In the genomic region with DNA sequence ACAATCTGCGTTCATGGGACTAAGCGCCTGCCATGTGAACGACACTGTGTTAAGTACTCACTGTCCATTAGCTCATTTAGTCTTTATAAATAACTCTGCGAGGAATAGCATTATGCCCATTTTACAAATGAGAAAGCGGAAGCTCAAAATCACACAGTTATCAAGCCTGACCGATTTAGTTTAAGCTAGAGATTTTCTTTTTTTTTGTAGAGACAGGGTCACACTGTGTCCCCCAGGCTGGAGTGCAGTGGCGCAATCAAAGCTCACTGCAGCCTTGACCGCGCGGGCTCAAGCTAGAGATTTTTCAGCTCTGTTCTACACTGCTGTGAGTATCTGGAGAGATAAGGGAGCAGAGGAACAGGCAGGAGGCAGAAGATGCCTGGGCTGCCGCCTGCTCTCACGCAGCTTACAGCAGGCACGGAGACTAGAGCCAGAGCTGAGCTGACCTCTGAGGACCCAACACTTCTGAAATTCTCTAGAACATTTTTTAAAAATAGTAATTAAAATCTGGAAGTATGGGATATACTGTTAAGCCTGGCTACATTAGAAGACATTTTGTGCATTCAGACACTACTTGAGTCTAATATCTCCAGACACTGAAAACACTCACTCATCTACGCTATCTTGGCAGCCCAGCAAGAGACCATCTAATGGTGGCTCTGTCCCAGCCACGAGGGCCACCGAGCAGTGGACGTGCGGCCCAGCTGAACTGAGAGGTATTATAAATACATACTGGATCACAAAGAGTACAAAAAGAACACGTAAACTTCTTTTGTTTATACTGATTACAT, we compare ENCODE assay signal across 21 cellular contexts. TPM values are rescaled to one million over a fixed set of nuclear protein-coding genes. Genes with fewer than 3 reads are reported as not detected.
A peak's percentile ranks its signal among the peaks of the same experiment; 100 is the strongest.
DNase-seq lines count a peak whose midpoint lies in the region; ATAC-seq, FAIRE-seq and TF ChIP-seq lines count a peak whose summit lies in the region.
"Had no signal": no experiment of that assay in that cellular context is flagged by ENCODE, and none has a peak within 500 bp of the region (broad histone marks: within the 10 kb centered on the region; RNA-seq: fewer than 3 reads in every experiment).

No MANE protein-coding gene starts in this region.

- H3K36me3 ChIP-seq in body of pancreas (replicated peaks in 1 of 2; ENCODE audit: insufficient read depth in 1 of 2, low read depth in 2 of 2): no peaks in the 10 kb centered on the region
- H3K36me3 ChIP-seq in A673 (ENCODE audit: insufficient read depth, low read length, poor library complexity, severe bottlenecking): no peaks in the 10 kb centered on the region
- H3K36me3 ChIP-seq: neural progenitor cell, uterus had no signal

- BruUV-seq in A673 (replicated peaks; lab: Mats Ljungman, UMichigan): no TSS peak
- BruUV-seq in MCF 10A (replicated peaks; lab: Mats Ljungman, UMichigan): no TSS peak

- intact Hi-C loops in body of pancreas (cut with DNase I): no loop called here
- intact Hi-C loops in A673 (cut with micrococcal nuclease; ENCODE audit: unreplicated experiment): no loop called here
- intact Hi-C loops in MCF 10A (cut with micrococcal nuclease): no loop called here

- H3K27me3 Mint-ChIP-seq in chondrocyte (ENCODE audit: low read depth) (no peaks in the 10 kb centered on the region), MCF 10A (ENCODE audit: insufficient read depth, unreplicated experiment) (no peaks in the 10 kb centered on the region)
- H3K27me3 Mint-ChIP-seq: activated T-helper 17 cell treated with anti-CD3 and anti-CD28 coated beads, Interleukin-2, amount 50 U/mL, for 72 hours; stimulated activated naive CD8-positive, alpha-beta T cell treated with anti-CD3 and anti-CD28 coated beads, Interleukin-15, amount 100 ng/mL, for 72 hours had no signal

- H3K27ac Mint-ChIP-seq in chondrocyte (ENCODE audit: unreplicated experiment) (peak overlapping the region; percentile 12), MCF 10A (ENCODE audit: low read depth, unreplicated experiment) (no peak overlapping the region)
- H3K27ac Mint-ChIP-seq: activated T-helper 17 cell treated with anti-CD3 and anti-CD28 coated beads, Interleukin-2, amount 50 U/mL, for 72 hours; neural progenitor cell; stimulated activated naive CD8-positive, alpha-beta T cell treated with anti-CD3 and anti-CD28 coated beads, Interleukin-15, amount 100 ng/mL, for 72 hours had no signal

- H3K4me1 ChIP-seq in body of pancreas (peaks cover 28% of the 10 kb centered on the region), A673 (ENCODE audit: insufficient read depth, low read length, poor library complexity, severe bottlenecking) (peaks cover 35% of the 10 kb centered on the region)

- peak; percentile 76 for DNase-seq in OCI-M1 (lab: John Stamatoyannopoulos, UW)
- DNase-seq in chondrocyte (ENCODE audit: low spot score): no peak
- DNase-seq in hepatic stellate cell (ENCODE audit: low spot score): peak; percentile 39
- DNase-seq in stimulated activated CD8-positive, alpha-beta memory T cell treated with anti-CD3 and anti-CD28 coated beads, Interleukin-4, amount 100 ng/mL, for 48 hours: peak; percentile 11
- no peak for DNase-seq in body of pancreas
- DNase-seq in A673 (ENCODE audit: low spot score): no peak
- DNase-seq in urothelium cell line (ENCODE audit: low spot score): no peak
- no peak for DNase-seq in MCF 10A (ENCODE audit: unreplicated experiment)
- DNase-seq: amygdala; cerebellar nuclear complex; kidney glomerular epithelial cell; mucosa of descending colon; NCI-H1048; NCI-H2081; NCI-H510A; SHP77 treated with DMSO at 0.1 percent for 48 hours; stimulated activated naive CD8-positive, alpha-beta T cell treated with anti-CD3 and anti-CD28 coated beads, Interleukin-15, amount 100 ng/mL, for 72 hours; uterus had no signal

- FAIRE-seq in urothelium cell line (lab: Jason Lieb, UNC): no peak

- H3K4me3 ChIP-seq in body of pancreas: no peak overlapping the region
- H3K4me3 ChIP-seq in A673 (ENCODE audit: low read depth, low read length, poor library complexity, severe bottlenecking): no peak overlapping the region
- H3K4me3 ChIP-seq: mucosa of descending colon, neural progenitor cell, uterus had no signal

- no peak for TF ChIP-seq CTCF in chondrocyte (IDR thresholded peaks at IDR 0.05)
- TF ChIP-seq CTCF in body of pancreas (IDR thresholded peaks at IDR 0.05): no peak
- TF ChIP-seq CTCF in A673 (conservative IDR thresholded peaks at IDR 0.05; ENCODE audit: low read depth, low read length): no peak
- no peak for TF ChIP-seq CTCF in MCF 10A (IDR thresholded peaks at IDR 0.05; ENCODE audit: unreplicated experiment)

- POLR2A ChIA-PET in A673 (lab: Charles Lee; ENCODE audit: low non-redundant PET) (no interaction called here), MCF 10A (lab: Yijun Ruan, JAX) (interaction anchor here (0.7 kb wide), 1 partner anchor 16 kb away, joined by 3 read pairs; no protein-coding TSS in a partner anchor)

- no peaks in the 10 kb centered on the region for H3K9me3 Mint-ChIP-seq in chondrocyte (ENCODE audit: low read depth)
- no peaks in the 10 kb centered on the region for H3K9me3 Mint-ChIP-seq in MCF 10A (ENCODE audit: unreplicated experiment)
- H3K9me3 Mint-ChIP-seq: activated T-helper 17 cell treated with anti-CD3 and anti-CD28 coated beads, Interleukin-2, amount 50 U/mL, for 72 hours; stimulated activated naive CD8-positive, alpha-beta T cell treated with anti-CD3 and anti-CD28 coated beads, Interleukin-15, amount 100 ng/mL, for 72 hours had no signal

- CTCF ChIA-PET in A673 (lab: Charles Lee) (interaction anchor here (0.6 kb wide), 1 partner anchor 54 kb away, joined by 4 read pairs; no protein-coding TSS in a partner anchor), MCF 10A (lab: Yijun Ruan, JAX) (interaction anchor here (0.6 to 1.5 kb wide), 4 partner anchors 20 to 1741 kb away, joined by 3 to 5 read pairs (median 4); no protein-coding TSS in a partner anchor)

- H3K9me3 ChIP-seq in body of pancreas: no peaks in the 10 kb centered on the region
- H3K9me3 ChIP-seq in A673 (ENCODE audit: low read depth, low read length, poor library complexity, severe bottlenecking): no peaks in the 10 kb centered on the region
- H3K9me3 ChIP-seq: mucosa of descending colon, uterus had no signal

- ATAC-seq in body of pancreas: no peak
- ATAC-seq: activated T-helper 17 cell treated with anti-CD3 and anti-CD28 coated beads, Interleukin-2, amount 50 U/mL, for 72 hours; stimulated activated naive CD8-positive, alpha-beta T cell treated with anti-CD3 and anti-CD28 coated beads, Interleukin-15, amount 100 ng/mL, for 72 hours had no signal

- peaks cover 85% of the 10 kb centered on the region for H3K4me1 Mint-ChIP-seq in chondrocyte (ENCODE audit: low read depth)
- H3K4me1 Mint-ChIP-seq in MCF 10A (ENCODE audit: insufficient read depth, unreplicated experiment): peaks cover 44% of the 10 kb centered on the region

- 86 to 91% methylated on average over 19 of the region's 19 CpGs for WGBS in body of pancreas, 2 donors

- H3K36me3 Mint-ChIP-seq in chondrocyte (ENCODE audit: low read depth) (peaks cover 2% of the 10 kb centered on the region), MCF 10A (ENCODE audit: insufficient read depth, unreplicated experiment) (peaks cover 7% of the 10 kb centered on the region)

- no peak for TF ChIP-seq POLR2A in body of pancreas (IDR thresholded peaks at IDR 0.05)

- H3K27ac ChIP-seq in body of pancreas (no peak overlapping the region), A673 (ENCODE audit: low read depth, low read length, poor library complexity, severe bottlenecking) (no peak overlapping the region)
- H3K27ac ChIP-seq: KMS-11, neural progenitor cell, uterus had no signal

- no peak overlapping the region for H3K4me3 Mint-ChIP-seq in chondrocyte (ENCODE audit: unreplicated experiment)
- no peak overlapping the region for H3K4me3 Mint-ChIP-seq in MCF 10A (ENCODE audit: unreplicated experiment)
- H3K4me3 Mint-ChIP-seq: activated T-helper 17 cell treated with anti-CD3 and anti-CD28 coated beads, Interleukin-2, amount 50 U/mL, for 72 hours; neural progenitor cell; stimulated activated naive CD8-positive, alpha-beta T cell treated with anti-CD3 and anti-CD28 coated beads, Interleukin-15, amount 100 ng/mL, for 72 hours had no signal

- H3K27me3 ChIP-seq in body of pancreas (no peaks in the 10 kb centered on the region), A673 (replicated peaks; ENCODE audit: insufficient read depth, low read depth, low read length, poor library complexity) (no peaks in the 10 kb centered on the region)
- H3K27me3 ChIP-seq: neural progenitor cell, uterus had no signal

RNA-seq across cellular contexts. Expression of a gene that starts 38.7 kb away (rescaled TPM):
- total RNA-seq in chondrocyte (77.5 to 111 TPM (median 108 TPM) in 3 replicates), body of pancreas (10 to 100 TPM; 12.2 to 17.5 TPM), A673 (2021) (35.5 and 41.2 TPM in 2 replicates), MCF 10A (2022) (36.2 and 38.6 TPM in 2 replicates)

Comparison
In these comparisons a context has a peak if more than half of its experiments do, and no peak if none do; other contexts are left out.
1. DNase-seq: peak in OCI-M1 (single experiment), hepatic stellate cell (single experiment) and stimulated activated CD8-positive, alpha-beta memory T cell treated with anti-CD3 and anti-CD28 coated beads, Interleukin-4, amount 100 ng/mL, for 48 hours (single experiment); none in chondrocyte (single experiment), body of pancreas (0 of 4), A673 (single experiment), urothelium cell line (single experiment) and MCF 10A (single experiment).